11 cellular contexts compared by ENCODE assay signal in genomic region chr2:10514743-10515142, GRCh38.
A peak's percentile ranks its signal among the peaks of the same experiment; 100 is the strongest.
DNase-seq lines count a peak whose midpoint lies in the region; ATAC-seq, FAIRE-seq and TF ChIP-seq lines count a peak whose summit lies in the region.
"Had no signal": no experiment of that assay in that cellular context is flagged by ENCODE, and none has a peak within 500 bp of the region (broad histone marks: within the 10 kb centered on the region; RNA-seq: fewer than 3 reads in every experiment).

No MANE protein-coding gene starts in this region.

- no peak overlapping the region for H3K27ac Mint-ChIP-seq in osteocyte (ENCODE audit: unreplicated experiment)
- H3K27ac Mint-ChIP-seq: IgD-negative memory B cell; naive thymus-derived CD8-positive, alpha-beta T cell had no signal

- peaks cover 23% of the 10 kb centered on the region for H3K9me3 Mint-ChIP-seq in osteocyte (ENCODE audit: unreplicated experiment)

- peaks cover 5% of the 10 kb centered on the region for H3K36me3 Mint-ChIP-seq in osteocyte (ENCODE audit: unreplicated experiment)

- FAIRE-seq in H54 (lab: Jason Lieb, UNC): peak; percentile 90
- FAIRE-seq: TTC549 had no signal

- no peak overlapping the region for H3K4me3 ChIP-seq in cardiac fibroblast (replicated peaks in 1 of 2; ENCODE audit: low read depth in 2 of 2, low read length in 2 of 2)

- no peak overlapping the region for H3K4me3 Mint-ChIP-seq in osteocyte (ENCODE audit: unreplicated experiment)
- H3K4me3 Mint-ChIP-seq: naive thymus-derived CD8-positive, alpha-beta T cell had no signal

- DNase-seq in H54 (ENCODE audit: insufficient read length, low spot score) (peak; percentile 74), NCI-H226 (peak; percentile 95), cardiac fibroblast (ENCODE audit: low read depth in 2 of 2) (peak; percentile 55 to 98), sciatic nerve (ENCODE audit: low spot score) (peak; percentile 9), osteocyte (ENCODE audit: extremely low spot score, unreplicated experiment) (no peak)
- DNase-seq: naive thymus-derived CD8-positive, alpha-beta T cell; NCI-H510A had no signal

- intact Hi-C loops in sciatic nerve (cut with DNase I): no loop called here

- H3K4me1 Mint-ChIP-seq in osteocyte (ENCODE audit: unreplicated experiment): no peaks in the 10 kb centered on the region
- H3K4me1 Mint-ChIP-seq: IgD-negative memory B cell had no signal

- TF ChIP-seq CTCF in cardiac fibroblast (IDR thresholded peaks at IDR 0.05; ENCODE audit: low read depth, low read length) (no peak), osteocyte (IDR thresholded peaks at IDR 0.05) (no peak)

- TF ChIP-seq POLR2A in H54 (IDR thresholded peaks at IDR 0.05; ENCODE audit: low read depth, low read length): no peak

- ATAC-seq in sciatic nerve (no peak), GM21529 (IDR thresholded peaks at IDR 0.05; ENCODE audit: unreplicated experiment) (no peak), GM18907 (IDR thresholded peaks at IDR 0.05; ENCODE audit: unreplicated experiment) (no peak)
- ATAC-seq: naive thymus-derived CD8-positive, alpha-beta T cell had no signal

- H3K27me3 Mint-ChIP-seq in osteocyte (ENCODE audit: unreplicated experiment): peaks cover 17% of the 10 kb centered on the region
- H3K27me3 Mint-ChIP-seq: IgD-negative memory B cell; naive thymus-derived CD8-positive, alpha-beta T cell had no signal
